Comparison of ENCODE assay signal across 11 cellular contexts in the genomic region with DNA sequence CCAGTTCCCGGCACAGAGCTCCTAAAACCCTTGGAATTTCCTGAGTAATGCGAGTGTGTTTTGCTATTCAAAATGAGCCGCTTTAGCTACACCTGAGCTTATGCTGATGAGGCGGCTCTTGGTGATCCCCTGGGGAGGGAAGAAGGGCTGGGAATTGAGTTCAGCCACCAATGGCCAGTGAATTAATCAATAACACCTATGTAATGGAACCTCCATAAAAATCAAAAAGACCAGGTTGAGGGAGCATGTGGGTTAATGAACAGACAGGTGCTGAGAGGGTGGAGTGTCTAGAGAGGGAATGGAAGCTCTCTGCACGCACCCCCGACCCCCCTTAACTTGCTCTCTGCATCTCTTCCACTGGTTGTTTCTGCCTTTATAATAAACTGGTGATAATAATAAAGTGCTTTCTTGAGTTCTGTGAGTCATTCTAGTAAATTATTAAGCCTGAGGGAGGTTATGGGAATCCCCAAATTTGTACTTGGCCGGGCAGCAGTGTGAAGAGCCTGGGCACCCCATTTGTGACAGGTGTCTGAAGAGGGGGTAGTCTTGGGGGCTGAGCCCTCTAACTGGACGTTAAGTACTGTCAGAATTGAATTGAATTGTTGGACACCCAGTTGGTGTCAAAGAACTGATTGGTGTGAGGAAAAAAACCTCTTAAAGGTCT. TPM values are rescaled to one million over a fixed set of nuclear protein-coding genes. Genes with fewer than 3 reads are reported as not detected.
DNase-seq lines count a peak whose midpoint lies in the region; ATAC-seq, FAIRE-seq and TF ChIP-seq lines count a peak whose summit lies in the region.
"Had no signal": no experiment of that assay in that cellular context is flagged by ENCODE, and none has a peak within 500 bp of the region (broad histone marks: within the 10 kb centered on the region; RNA-seq: fewer than 3 reads in every experiment).

No MANE protein-coding gene starts in this region.

- peaks cover under 1% of the 10 kb centered on the region for H3K36me3 Mint-ChIP-seq in neural crest cell (ENCODE audit: low read depth)

- CTCF ChIA-PET in OCI-LY7 (lab: Charles Lee; ENCODE audit: unreplicated experiment): interaction anchor here (0.9 to 1.4 kb wide), 4 partner anchors 11 to 25 kb away, joined by 4 to 9 read pairs (median 5); no protein-coding TSS in a partner anchor

- peak overlapping the region; percentile 59 for H3K4me2 ChIP-seq in OCI-LY7 (ENCODE audit: low read length)

- peak overlapping the region; percentile 37 for H3K4me3 Mint-ChIP-seq in neural crest cell

- H3K79me2 ChIP-seq in OCI-LY7 (ENCODE audit: insufficient read depth, low read depth, low read length): peaks cover 60% of the 10 kb centered on the region

- H3K4me1 Mint-ChIP-seq in neural crest cell: peaks cover 24% of the 10 kb centered on the region

- H3K36me3 ChIP-seq in OCI-LY7 (ENCODE audit: insufficient read depth, low read length): peaks cover 35% of the 10 kb centered on the region
- H3K36me3 ChIP-seq: left ventricle myocardium inferior had no signal

- peaks cover 21% of the 10 kb centered on the region; the same call in 1 of the 2 replicates for H3K9me3 ChIP-seq in OCI-LY7 (ENCODE audit: low read length)
- H3K9me3 ChIP-seq: left ventricle myocardium inferior had no signal

- ATAC-seq in GM18873 (IDR thresholded peaks at IDR 0.05; ENCODE audit: low FRiP score, unreplicated experiment) (peak; percentile 47), HG02588 (IDR thresholded peaks at IDR 0.05; ENCODE audit: unreplicated experiment) (peak; percentile 49)

- peaks cover 78% of the 10 kb centered on the region for H3K4me1 ChIP-seq in OCI-LY7 (ENCODE audit: insufficient read depth, low read length, poor library complexity, severe bottlenecking)

- FAIRE-seq in GM12892 (lab: Jason Lieb, UNC): no peak

- peaks cover 3% of the 10 kb centered on the region for H3K9me3 Mint-ChIP-seq in neural crest cell

- no peaks in the 10 kb centered on the region for H4K20me1 ChIP-seq in OCI-LY7 (ENCODE audit: insufficient read depth, low read length)

- TF ChIP-seq CTCF in OCI-LY7 (conservative IDR thresholded peaks at IDR 0.05; ENCODE audit: low read length) (no peak), neural crest cell (conservative IDR thresholded peaks at IDR 0.05) (no peak)

- POLR2A ChIA-PET in OCI-LY7 (lab: Charles Lee): interaction anchor here (0.5 to 7.1 kb wide), 14 partner anchors 9 to 371 kb away, joined by 3 to 88 read pairs (median 5); no protein-coding TSS in a partner anchor

- no peaks in the 10 kb centered on the region for H3K9me2 ChIP-seq in OCI-LY7 (ENCODE audit: insufficient read depth, low read length)

- no peak for TF ChIP-seq POLR2A in GM12892 (IDR thresholded peaks at IDR 0.05; ENCODE audit: low read depth, low read length)

- H3K27me3 Mint-ChIP-seq in neural crest cell (ENCODE audit: low read depth): peaks cover 12% of the 10 kb centered on the region

- H3K27ac Mint-ChIP-seq in neural crest cell (ENCODE audit: unreplicated experiment): no peak overlapping the region

- no TSS peak for BruUV-seq in OCI-LY7 (replicated peaks; lab: Mats Ljungman, UMichigan)

- peak overlapping the region; percentile 40; the same call in 1 of the 2 replicates for H2AFZ ChIP-seq in OCI-LY7 (ENCODE audit: low read length)

- peak overlapping the region; percentile 28 for H3K4me3 ChIP-seq in OCI-LY7 (ENCODE audit: low read depth, low read length, poor library complexity, severe bottlenecking)
- H3K4me3 ChIP-seq: coronary artery, left ventricle myocardium inferior had no signal

- DNase-seq in OCI-LY7 (ENCODE audit: low spot score): no peak
- DNase-seq in neural crest cell (ENCODE audit: low read depth, low spot score): no peak
- DNase-seq in GDM1 (lab: John Stamatoyannopoulos, UW): no peak
- no peak for DNase-seq in GM03348 (ENCODE audit: low spot score)
- no peak for DNase-seq in GM12892 (ENCODE audit: insufficient read length)
- DNase-seq in ecto neural progenitor cell (ENCODE audit: low spot score): no peak
- DNase-seq: left ventricle myocardium inferior, NCI-H187 treated with DMSO at 0.1 percent for 48 hours had no signal

- intact Hi-C loops in OCI-LY7 (cut with micrococcal nuclease; ENCODE audit: unreplicated experiment): no loop called here

- peak overlapping the region; percentile 99 for H3K27ac ChIP-seq in OCI-LY7 (ENCODE audit: low read depth, low read length, poor library complexity, severe bottlenecking)
- H3K27ac ChIP-seq: left ventricle myocardium inferior had no signal

RNA-seq across cellular contexts. Expression of a gene that starts 24.7 kb away (rescaled TPM):
- 1.2 and 1.3 TPM in 2 replicates for total RNA-seq in OCI-LY7 (2014; rRNA removed; shearing (Covaris generic))
- 3.5 and 5.0 TPM in 2 replicates for total RNA-seq in OCI-LY7 (2022)
- 7.2 and 8.2 TPM in 2 replicates for total RNA-seq in neural crest cell
- 7.5 TPM for polyA plus RNA-seq in GM12892 (2012; ENCODE audit: missing spikeins)

RNA-seq across cellular contexts. Expression of a gene that starts 36.8 kb away (rescaled TPM):
- 74.7 and 78.4 TPM in 2 replicates for total RNA-seq in OCI-LY7 (2014; rRNA removed; shearing (Covaris generic))
- total RNA-seq in OCI-LY7 (2022) (166 and 167 TPM in 2 replicates), neural crest cell (9.2 and 9.4 TPM in 2 replicates)
- 13.7 TPM for polyA plus RNA-seq in GM12892 (2012; ENCODE audit: missing spikeins)
